ENCODE assay signal across 1 cellular context in genomic region chr14:70662816-70663215, GRCh38.
TF ChIP-seq lines count a peak whose summit lies in the region.

No MANE protein-coding gene starts in this region.

TF ChIP-seq in GM12878, 131 proteins besides CTCF, POLR2A, EP300 and RAD21:
- TF ChIP-seq ZNF384 (IDR thresholded peaks at IDR 0.05; ENCODE audit: borderline replicate concordance, low read depth, low read length) (no peak), MLLT1 (IDR thresholded peaks at IDR 0.05) (0 out of 2 replicates have a peak, but pooled peaks have one; percentile 42)
